In genomic region chr3:110814170-110815007, GRCh38 we compare ENCODE assay signal across 8 cellular contexts.
DNase-seq lines count a peak whose midpoint lies in the region; ATAC-seq and TF ChIP-seq lines count a peak whose summit lies in the region.

No MANE protein-coding gene starts in this region.

- no peak overlapping the region for H3K4ac ChIP-seq in trophoblast cell (ENCODE audit: low read depth, low read length)

- no peak overlapping the region for H4K12ac ChIP-seq in trophoblast cell (ENCODE audit: low read depth, low read length)

- H3K27ac ChIP-seq in trophoblast cell (ENCODE audit: low read depth, low read length), result no peak overlapping the region
- no peak overlapping the region for H3K27ac ChIP-seq in CD4-positive, alpha-beta T cell (ENCODE audit: low read depth, low read length)

- H3K4me1 Mint-ChIP-seq in CD4-positive, alpha-beta T cell (ENCODE audit: low read depth), result no peaks in the 10 kb centered on the region

- POLR2A ChIA-PET in CD4-positive, alpha-beta T cell (lab: Charles Lee), result no interaction called here

- H3K9ac ChIP-seq in trophoblast cell (ENCODE audit: low read length), result no peak overlapping the region

- no peak overlapping the region for H2BK5ac ChIP-seq in trophoblast cell (ENCODE audit: low read depth, low read length, poor library complexity)

- no peaks in the 10 kb centered on the region for H3K27me3 ChIP-seq in trophoblast cell (ENCODE audit: insufficient read depth, low read length)
- no peaks in the 10 kb centered on the region for H3K27me3 ChIP-seq in CD4-positive, alpha-beta T cell (ENCODE audit: control insufficient read depth, insufficient read depth, low read length)

- H2BK120ac ChIP-seq in trophoblast cell (ENCODE audit: insufficient read depth, low read length, poor library complexity), result no peak overlapping the region

- H3K79me1 ChIP-seq in trophoblast cell (ENCODE audit: low read length), result peaks cover 2% of the 10 kb centered on the region

- no CpG with 5 or more reads among the region's 5 CpGs for WGBS in trophoblast cell (ENCODE audit: extremely low coverage, insufficient coverage, insufficient read length)

- intact Hi-C loops in CD4-positive, alpha-beta T cell (cut with DNase I, micrococcal nuclease), result no loop called here
- intact Hi-C loops in left ventricle myocardium superior (cut with micrococcal nuclease), result no loop called here

- no peak for TF ChIP-seq CTCF in CD4-positive, alpha-beta T cell (IDR thresholded peaks at IDR 0.05)

- H3K4me1 ChIP-seq in trophoblast cell (ENCODE audit: control insufficient read depth in 1 of 2, insufficient read depth in 2 of 2, low read length in 2 of 2), result peaks cover 0 to 3% of the 10 kb centered on the region in 2 experiments

- H4K91ac ChIP-seq in trophoblast cell (ENCODE audit: low read depth, low read length), result no peak overlapping the region

- H3K27ac Mint-ChIP-seq in activated naive CD4-positive, alpha-beta T cell treated with anti-CD3 and anti-CD28 coated beads, Interleukin-2, amount 50 U/mL, for 72 hours, result peak overlapping the region; percentile 17 to 29
- H3K27ac Mint-ChIP-seq in CD4-positive, alpha-beta T cell, result no peak overlapping the region

- H3K14ac ChIP-seq in trophoblast cell (ENCODE audit: low read length), result no peak overlapping the region

- H3K4me3 Mint-ChIP-seq in CD4-positive, alpha-beta T cell, result no peak overlapping the region

- CTCF ChIA-PET in CD4-positive, alpha-beta T cell (lab: Charles Lee), result interaction anchor here (1.4 kb wide), 1 partner anchor 16 kb away, joined by 3 read pairs; no protein-coding TSS in a partner anchor

- H4K8ac ChIP-seq in trophoblast cell (ENCODE audit: low read depth, low read length), result no peak overlapping the region

- H3K4me3 ChIP-seq in trophoblast cell (ENCODE audit: low read depth, low read length), result no peak overlapping the region

- no peaks in the 10 kb centered on the region for H3K9me3 ChIP-seq in trophoblast cell (ENCODE audit: insufficient read depth, low read depth, low read length)
- H3K9me3 ChIP-seq in CD4-positive, alpha-beta T cell (ENCODE audit: control insufficient read depth, low read length), result no peaks in the 10 kb centered on the region

- H2AK5ac ChIP-seq in trophoblast cell (ENCODE audit: low read length), result no peak overlapping the region

- no peaks in the 10 kb centered on the region for H3K36me3 ChIP-seq in trophoblast cell (ENCODE audit: control insufficient read depth in 1 of 2, insufficient read depth in 2 of 2, low read length in 2 of 2)

- H3K4me2 ChIP-seq in trophoblast cell (ENCODE audit: low read length), result no peak overlapping the region

- DNase-seq in EL, result peak; percentile 92
- DNase-seq in HK-2 (ENCODE audit: unreplicated experiment), result peak; percentile 69
- DNase-seq in activated naive CD4-positive, alpha-beta T cell treated with anti-CD3 and anti-CD28 coated beads, Interleukin-2, amount 50 U/mL, for 72 hours (ENCODE audit: low spot score in 2 of 2), result peak in 1 of 2 donors; percentile 27
- no peak for DNase-seq in trophoblast cell
- no peak for DNase-seq in CD4-positive, alpha-beta T cell
- DNase-seq in left ventricle myocardium superior, result no peak
- DNase-seq in NCI-H1048 (lab: John Stamatoyannopoulos, UW), result no peak

- H3K27me3 Mint-ChIP-seq in CD4-positive, alpha-beta T cell, result peaks cover 7% of the 10 kb centered on the region

- no peak overlapping the region for H3K23ac ChIP-seq in trophoblast cell (ENCODE audit: low read length)

- peak overlapping the region; percentile 36 for H2BK12ac ChIP-seq in trophoblast cell (ENCODE audit: low read length)

- H2AFZ ChIP-seq in trophoblast cell (ENCODE audit: insufficient read depth, low read length, poor library complexity), result no peak overlapping the region

- no peaks in the 10 kb centered on the region for H3K36me3 Mint-ChIP-seq in activated naive CD4-positive, alpha-beta T cell treated with anti-CD3 and anti-CD28 coated beads, Interleukin-2, amount 50 U/mL, for 72 hours
- H3K36me3 Mint-ChIP-seq in CD4-positive, alpha-beta T cell (ENCODE audit: low read depth), result no peaks in the 10 kb centered on the region

- peak; percentile 81 for ATAC-seq in GM21526 (IDR thresholded peaks at IDR 0.05; ENCODE audit: low FRiP score, unreplicated experiment)
- peak; percentile 84 to 90 for ATAC-seq in activated naive CD4-positive, alpha-beta T cell treated with anti-CD3 and anti-CD28 coated beads, Interleukin-2, amount 50 U/mL, for 72 hours
- no peak for ATAC-seq in CD4-positive, alpha-beta T cell (ENCODE audit: poor library complexity)
- ATAC-seq in left ventricle myocardium superior, result no peak

- no peaks in the 10 kb centered on the region for H3K9me3 Mint-ChIP-seq in activated naive CD4-positive, alpha-beta T cell treated with anti-CD3 and anti-CD28 coated beads, Interleukin-2, amount 50 U/mL, for 72 hours
- H3K9me3 Mint-ChIP-seq in CD4-positive, alpha-beta T cell, result no peaks in the 10 kb centered on the region

- no peak overlapping the region for H3K18ac ChIP-seq in trophoblast cell (ENCODE audit: low read length)

- no peaks in the 10 kb centered on the region for H3K79me2 ChIP-seq in trophoblast cell (ENCODE audit: control insufficient read depth, insufficient read depth, low read length, poor library complexity)

Comparison
In these comparisons a context has a peak if more than half of its experiments do, and no peak if none do; other contexts are left out.
1. DNase-seq: peak in EL (single experiment) and HK-2 (single experiment); none in trophoblast cell (0 of 2), CD4-positive, alpha-beta T cell (0 of 10), left ventricle myocardium superior (single experiment) and NCI-H1048 (single experiment).
2. ATAC-seq: peak in GM21526 (single experiment) and activated naive CD4-positive, alpha-beta T cell treated with anti-CD3 and anti-CD28 coated beads, Interleukin-2, amount 50 U/mL, for 72 hours (2 of 2); none in CD4-positive, alpha-beta T cell (single experiment) and left ventricle myocardium superior (single experiment).